Comparison of ENCODE assay signal across 19 cellular contexts in the genomic region with DNA sequence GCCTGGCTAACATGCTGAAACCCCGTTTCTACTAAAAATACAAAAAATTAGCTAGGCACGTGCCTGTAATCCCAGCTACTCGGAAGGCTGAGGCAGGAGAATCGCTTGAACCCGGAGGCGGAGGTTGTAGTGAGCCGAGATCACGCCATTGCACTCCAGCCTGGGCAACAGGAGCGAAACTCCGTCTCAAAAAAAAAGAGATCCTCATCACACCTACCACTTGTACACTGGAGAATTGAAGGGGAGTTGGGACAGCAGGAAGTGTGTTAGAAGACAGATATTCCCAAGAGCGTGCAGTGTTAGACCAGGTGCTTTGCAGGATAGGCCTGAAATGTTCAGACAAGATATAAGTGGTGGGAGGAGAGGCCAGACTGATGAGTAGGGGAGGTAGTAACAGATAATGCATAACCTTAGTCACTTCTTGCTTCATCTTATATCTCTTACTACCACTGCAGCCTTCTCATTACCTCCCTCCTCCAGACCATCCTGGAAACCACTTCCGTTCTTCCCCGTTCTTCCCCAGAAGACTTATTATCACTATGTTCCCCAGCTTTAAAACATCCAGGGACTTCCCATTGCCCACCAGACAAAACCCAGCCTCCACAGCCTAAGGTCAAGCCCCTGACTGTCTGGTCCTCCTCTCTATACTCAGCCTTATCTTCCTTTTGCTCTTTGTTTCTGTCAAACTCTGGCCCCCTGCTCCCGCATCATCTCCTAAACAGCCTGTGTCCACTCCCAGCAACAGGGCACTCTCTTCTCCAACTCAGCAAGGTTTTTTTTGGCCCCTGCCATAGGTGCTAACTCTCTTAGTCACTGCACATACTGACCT. TPM values are rescaled to one million over a fixed set of nuclear protein-coding genes. Genes with fewer than 3 reads are reported as not detected.
DNase-seq lines count a peak whose midpoint lies in the region; ATAC-seq and TF ChIP-seq lines count a peak whose summit lies in the region.
"Had no signal": no experiment of that assay in that cellular context is flagged by ENCODE, and none has a peak within 500 bp of the region (broad histone marks: within the 10 kb centered on the region; RNA-seq: fewer than 3 reads in every experiment).

No MANE protein-coding gene starts in this region.

- intact Hi-C loops in Panc1 (cut with micrococcal nuclease; ENCODE audit: unreplicated experiment) = no loop called here

- H3K4me1 ChIP-seq in Panc1 (ENCODE audit: control insufficient read depth, insufficient read depth, low read length) = no peaks in the 10 kb centered on the region
- no peaks in the 10 kb centered on the region for H3K4me1 ChIP-seq in BE2C

- ATAC-seq in Panc1 = 0 out of 2 replicates have a peak, but pooled peaks have one; percentile 38
- no peak for ATAC-seq in HG03565 (IDR thresholded peaks at IDR 0.05; ENCODE audit: unreplicated experiment)
- no peak for ATAC-seq in activated naive CD4-positive, alpha-beta T cell treated with anti-CD3 and anti-CD28 coated beads, Interleukin-2, amount 50 U/mL, for 72 hours

- H3K9me3 Mint-ChIP-seq in HFFc6 (no peaks in the 10 kb centered on the region), mesothelial cell of epicardium (peaks cover 10% of the 10 kb centered on the region)
- no peaks in the 10 kb centered on the region for H3K9me3 Mint-ChIP-seq in activated naive CD4-positive, alpha-beta T cell treated with anti-CD3 and anti-CD28 coated beads, Interleukin-2, amount 50 U/mL, for 72 hours
- H3K9me3 Mint-ChIP-seq: T-helper 2 cell treated with Interferon-gamma antibody and Interleukin-4, amounts not matched to agents 5 μg/mL and 100 μg/mL, for 36 hours had no signal

- H3K4me1 Mint-ChIP-seq in HFFc6 (ENCODE audit: low read depth) (peaks cover 28% of the 10 kb centered on the region), mesothelial cell of epicardium (peaks cover 11% of the 10 kb centered on the region)

- no peak for DNase-seq in HFFc6
- no peak for DNase-seq in Panc1 (ENCODE audit: low read depth, low spot score)
- DNase-seq in erythroblast (lab: John Stamatoyannopoulos, UW) = peak; percentile 93 to 97
- DNase-seq in mesothelial cell of epicardium (ENCODE audit: low spot score in 2 of 2, unreplicated experiment in 2 of 2) = no peak
- DNase-seq in BE2C = no peak
- no peak for DNase-seq in GM13977 (ENCODE audit: low spot score)
- no peak for DNase-seq in activated naive CD4-positive, alpha-beta T cell treated with anti-CD3 and anti-CD28 coated beads, Interleukin-2, amount 50 U/mL, for 72 hours (ENCODE audit: low spot score in 2 of 2)
- DNase-seq: activated CD4-positive, alpha-beta T cell treated with anti-CD3 and anti-CD28 coated beads for 4 hours; cerebellar nuclear complex; DND-41; endodermal cell; foreskin fibroblast; mammary epithelial cell; NCI-H2081 treated with DMSO at 0.1 percent for 48 hours; RPMI8226; stimulated activated CD4-positive, alpha-beta T cell treated with anti-CD3 and anti-CD28 coated beads, Interleukin-4, amount 100 ng/mL, for 4 hours had no signal

- no TSS peak for BruUV-seq in Panc1 (replicated peaks; lab: Mats Ljungman, UMichigan)

- H3K27me3 Mint-ChIP-seq in HFFc6 (ENCODE audit: insufficient read depth) (peaks cover 1% of the 10 kb centered on the region; the same call in 1 of the 2 replicates), mesothelial cell of epicardium (ENCODE audit: low read depth) (no peaks in the 10 kb centered on the region)

- peak overlapping the region; percentile 0; the same call in 1 of the 2 replicates for H3K4me3 Mint-ChIP-seq in HFFc6
- no peak overlapping the region for H3K4me3 Mint-ChIP-seq in mesothelial cell of epicardium
- H3K4me3 Mint-ChIP-seq: endodermal cell; T-helper 2 cell treated with Interferon-gamma antibody and Interleukin-4, amounts not matched to agents 5 μg/mL and 100 μg/mL, for 36 hours had no signal

- peak; percentile 66 for TF ChIP-seq POLR2A in erythroblast (IDR thresholded peaks at IDR 0.05; ENCODE audit: low read length)

- CTCF ChIA-PET in Panc1 (lab: Charles Lee) = no interaction called here

- H3K27ac Mint-ChIP-seq in HFFc6 (no peak overlapping the region; the same call in 1 of the 2 replicates), mesothelial cell of epicardium (peak overlapping the region; percentile 24)
- H3K27ac Mint-ChIP-seq in activated naive CD4-positive, alpha-beta T cell treated with anti-CD3 and anti-CD28 coated beads, Interleukin-2, amount 50 U/mL, for 72 hours = no peak overlapping the region
- H3K27ac Mint-ChIP-seq: endodermal cell; T-helper 2 cell treated with Interferon-gamma antibody and Interleukin-4, amounts not matched to agents 5 μg/mL and 100 μg/mL, for 36 hours had no signal

- H3K36me3 ChIP-seq in Panc1 (ENCODE audit: control insufficient read depth, insufficient read depth, low read length) (no peaks in the 10 kb centered on the region), BE2C (no peaks in the 10 kb centered on the region)

- H3K27me3 ChIP-seq in Panc1 (ENCODE audit: control insufficient read depth, insufficient read depth, low read length) = no peaks in the 10 kb centered on the region
- H3K27me3 ChIP-seq in BE2C = no peaks in the 10 kb centered on the region
- H3K27me3 ChIP-seq: tibial nerve had no signal

- in situ Hi-C loops in Panc1 (cut with HindIII; ENCODE audit: low pct_unique_long_range_greater_than_20kb, low sequenced_read_pairs) = no loop called here
- in situ Hi-C loops in GM13977 (cut with MboI; ENCODE audit: low pct_unique_long_range_greater_than_20kb, low sequenced_read_pairs, unreplicated experiment) = no loop called here

- H3K36me3 Mint-ChIP-seq in HFFc6 (ENCODE audit: low read depth) (peaks cover 10% of the 10 kb centered on the region), mesothelial cell of epicardium (peaks cover 28% of the 10 kb centered on the region)
- peaks cover 0 to 6% of the 10 kb centered on the region in 2 donors for H3K36me3 Mint-ChIP-seq in activated naive CD4-positive, alpha-beta T cell treated with anti-CD3 and anti-CD28 coated beads, Interleukin-2, amount 50 U/mL, for 72 hours

- no peak for TF ChIP-seq CTCF in HFFc6 (IDR thresholded peaks at IDR 0.05)
- TF ChIP-seq CTCF in Panc1 (IDR thresholded peaks at IDR 0.05) = no peak
- no peak for TF ChIP-seq CTCF in mesothelial cell of epicardium (IDR thresholded peaks at IDR 0.05; ENCODE audit: unreplicated experiment)
- TF ChIP-seq CTCF in BE2C (IDR thresholded peaks at IDR 0.05; ENCODE audit: low read depth, low read length) = no peak
- TF ChIP-seq CTCF in GM13977 (IDR thresholded peaks at IDR 0.05; ENCODE audit: extremely low read depth, insufficient read depth, missing control alignments) = no peak

- H3K27ac ChIP-seq in Panc1 (ENCODE audit: low read length) = no peak overlapping the region
- H3K27ac ChIP-seq: tibial nerve had no signal

- POLR2A ChIA-PET in Panc1 (lab: Charles Lee) = no interaction called here

- H3K9me3 ChIP-seq in Panc1 (ENCODE audit: control insufficient read depth, insufficient read depth, low read depth, low read length) (no peaks in the 10 kb centered on the region), BE2C (no peaks in the 10 kb centered on the region)
- H3K9me3 ChIP-seq: tibial nerve had no signal

- no peak overlapping the region for H3K4me3 ChIP-seq in Panc1 (ENCODE audit: low read depth in 2 of 2, low read length in 2 of 2)
- H3K4me3 ChIP-seq in BE2C (ENCODE audit: low read depth, low read length) = no peak overlapping the region
- H3K4me3 ChIP-seq: tibial nerve had no signal

RNA-seq across cellular contexts. Expression of gene FAM20B, which starts 21.3 kb away (rescaled TPM):
- total RNA-seq in HFFc6 (2021; fragmentation: NEBNext Ultra II Directional; extraction: Animal tissue kit (Norgen Biotek cat#: 25700)) = 10 to 100 TPM; 58.4 to 65.7 (median 61.5) TPM
- 49.9 TPM for total RNA-seq in Panc1 (2021; ENCODE audit: unreplicated experiment)
- 11.1 TPM for polyA plus RNA-seq in Panc1 (2012; ENCODE audit: insufficient read length)
- total RNA-seq in mesothelial cell of epicardium = 49.5 to 56.8 TPM (median 52.2 TPM) in 3 replicates
- polyA plus RNA-seq in BE2C (2012; ENCODE audit: insufficient read depth, insufficient read length, low read depth) = 10.0 TPM
- total RNA-seq in activated naive CD4-positive, alpha-beta T cell treated with anti-CD3 and anti-CD28 coated beads, Interleukin-2, amount 50 U/mL, for 72 hours = 10 to 100 TPM; 27.7 to 38.8 TPM

RNA-seq across cellular contexts. Expression of gene TOR3A, which starts 34.8 kb away (rescaled TPM):
- total RNA-seq in HFFc6 (2021; fragmentation: NEBNext Ultra II Directional; extraction: Animal tissue kit (Norgen Biotek cat#: 25700)) = 10 to 100 TPM; 21.4 to 27.6 (median 24.5) TPM
- 51.5 TPM for total RNA-seq in Panc1 (2021; ENCODE audit: unreplicated experiment)
- 62.3 TPM for polyA plus RNA-seq in Panc1 (2012; ENCODE audit: insufficient read length)
- 16.5 to 18.3 TPM (median 17.3 TPM) in 3 replicates for total RNA-seq in mesothelial cell of epicardium
- polyA plus RNA-seq in BE2C (2012; ENCODE audit: insufficient read depth, insufficient read length, low read depth) = 41.9 TPM
- 10 to 100 TPM; 29.2 to 46.4 TPM for total RNA-seq in activated naive CD4-positive, alpha-beta T cell treated with anti-CD3 and anti-CD28 coated beads, Interleukin-2, amount 50 U/mL, for 72 hours

Comparison
In these comparisons a context has a peak if more than half of its experiments do, and no peak if none do; other contexts are left out.
1. DNase-seq: peak in erythroblast (2 of 2); none in HFFc6 (single experiment), Panc1 (single experiment), mesothelial cell of epicardium (0 of 2), BE2C (single experiment), GM13977 (single experiment) and activated naive CD4-positive, alpha-beta T cell treated with anti-CD3 and anti-CD28 coated beads, Interleukin-2, amount 50 U/mL, for 72 hours (0 of 2).